Comparison of ENCODE assay signal across 19 cellular contexts in the genomic region with DNA sequence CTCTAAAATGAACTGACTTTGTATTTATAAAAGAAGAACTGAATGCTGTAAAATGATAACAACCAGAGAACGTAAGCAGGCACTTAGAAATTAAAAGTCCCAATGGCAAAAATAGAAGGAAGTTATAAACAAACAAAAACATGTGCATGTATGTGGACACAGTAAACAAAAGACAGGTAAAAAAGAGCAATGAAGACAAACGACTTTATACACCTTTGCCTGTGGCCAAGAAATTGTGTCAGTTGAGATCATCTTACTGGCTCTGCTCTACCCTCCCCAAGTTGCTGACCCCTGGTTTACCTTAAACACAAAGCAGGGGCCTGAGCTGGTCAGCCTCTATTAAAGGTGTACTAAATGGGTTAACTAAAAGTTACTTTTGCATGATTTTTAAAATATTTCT. TPM values are rescaled to one million over a fixed set of nuclear protein-coding genes. Genes with fewer than 3 reads are reported as not detected.
A peak's percentile ranks its signal among the peaks of the same experiment; 100 is the strongest.
DNase-seq lines count a peak whose midpoint lies in the region; TF ChIP-seq lines count a peak whose summit lies in the region.
"Had no signal": no experiment of that assay in that cellular context is flagged by ENCODE, and none has a peak within 500 bp of the region (broad histone marks: within the 10 kb centered on the region; RNA-seq: fewer than 3 reads in every experiment).

No MANE protein-coding gene starts in this region.

- DNase-seq in MCF 10A (ENCODE audit: unreplicated experiment) (no peak), mammary epithelial cell (no peak), LNCaP clone FGC (ENCODE audit: low read depth) (peak; percentile 81), endodermal cell (no peak), thyroid gland (no peak), retina (no peak)
- no peak for DNase-seq in effector CD4-positive, alpha-beta T cell
- DNase-seq: Calu3; CD4-positive, alpha-beta memory T cell; HFFc6; NCI-H526; Peyer's patch had no signal

- no peak overlapping the region for H3K4me2 ChIP-seq in mammary epithelial cell (ENCODE audit: insufficient read depth, low read depth, low read length)
- H3K4me2 ChIP-seq: A549, KMS-11 had no signal

- TF ChIP-seq CTCF in MCF 10A (IDR thresholded peaks at IDR 0.05; ENCODE audit: unreplicated experiment) = no peak
- no peak for TF ChIP-seq CTCF in mammary epithelial cell (conservative IDR thresholded peaks at IDR 0.05 in 1 of 2, IDR thresholded peaks at IDR 0.05 in 1 of 2; ENCODE audit: extremely low read depth in 1 of 2, insufficient read depth in 1 of 2, low read depth in 1 of 2, low read length in 2 of 2)
- TF ChIP-seq CTCF in LNCaP clone FGC (IDR thresholded peaks at IDR 0.05; ENCODE audit: control insufficient read depth, extremely low read depth, insufficient read depth) = no peak
- no peak for TF ChIP-seq CTCF in endodermal cell (conservative IDR thresholded peaks at IDR 0.05)
- TF ChIP-seq CTCF in thyroid gland (IDR thresholded peaks at IDR 0.05) = no peak

- H3K36me3 Mint-ChIP-seq in MCF 10A (ENCODE audit: insufficient read depth, unreplicated experiment) = peaks cover 90% of the 10 kb centered on the region
- peaks cover 54% of the 10 kb centered on the region for H3K36me3 Mint-ChIP-seq in endodermal cell (ENCODE audit: low read depth)

- H3K27me3 ChIP-seq in mammary epithelial cell (ENCODE audit: insufficient read depth, low read length) (no peaks in the 10 kb centered on the region), endodermal cell (ENCODE audit: control insufficient read depth, insufficient read depth, low read length, poor library complexity, severe bottlenecking) (no peaks in the 10 kb centered on the region), thyroid gland (no peaks in the 10 kb centered on the region)
- H3K27me3 ChIP-seq: Peyer's patch had no signal

- no peak overlapping the region for H3K9ac ChIP-seq in mammary epithelial cell (ENCODE audit: insufficient read depth, low read length)
- H3K9ac ChIP-seq in endodermal cell (ENCODE audit: extremely low read depth, low read length, poor library complexity, severe bottlenecking) = no peak overlapping the region
- H3K9ac ChIP-seq: KMS-11 had no signal

- no peak overlapping the region for H3K4me3 ChIP-seq in mammary epithelial cell (replicated peaks in 1 of 3; ENCODE audit: insufficient read depth in 1 of 3, low read depth in 2 of 3, low read length in 3 of 3)
- peak overlapping the region; percentile 43 for H3K4me3 ChIP-seq in LNCaP clone FGC (ENCODE audit: low read depth, low read length)
- peak overlapping the region; percentile 47 for H3K4me3 ChIP-seq in endodermal cell (ENCODE audit: low read length)
- H3K4me3 ChIP-seq in thyroid gland (replicated peaks in 1 of 3) = no peak overlapping the region
- H3K4me3 ChIP-seq: A549, Peyer's patch had no signal

- in situ Hi-C loops in mammary epithelial cell (cut with MboI; ENCODE audit: low sequenced_read_pairs in 2 of 2) = no loop called here

- WGBS in mammary epithelial cell (ENCODE audit: low coverage, missing lambda C conversion rate) = 75% methylated on average over 2 of the region's 2 CpGs
- WGBS in endodermal cell (ENCODE audit: insufficient coverage in 1 of 2, insufficient read length in 1 of 2), 2 experiments = 81 to 100% methylated on average over 1 to 2 of the region's 2 CpGs
- 49 to 55% methylated on average over 2 of the region's 2 CpGs for WGBS in thyroid gland, 2 donors

- POLR2A ChIA-PET in MCF 10A (lab: Yijun Ruan, JAX) = no interaction called here

- dilution Hi-C loops in mammary epithelial cell (cut with HindIII; ENCODE audit: low sequenced_read_pairs) = no loop called here

- no peaks in the 10 kb centered on the region for H3K9me3 ChIP-seq in mammary epithelial cell (replicated peaks; ENCODE audit: insufficient read depth, low read length)
- H3K9me3 ChIP-seq in endodermal cell (ENCODE audit: control insufficient read depth, low read length) = no peaks in the 10 kb centered on the region
- no peaks in the 10 kb centered on the region for H3K9me3 ChIP-seq in thyroid gland
- H3K9me3 ChIP-seq: A549, Peyer's patch had no signal

- H3K36me3 ChIP-seq in mammary epithelial cell (ENCODE audit: insufficient read depth, low read length) (peaks cover 25% of the 10 kb centered on the region), endodermal cell (ENCODE audit: control insufficient read depth, insufficient read depth, low read length) (peaks cover 76% of the 10 kb centered on the region), thyroid gland (peaks cover 23 to 30% of the 10 kb centered on the region in 2 donors)

- H3K79me2 ChIP-seq in mammary epithelial cell (ENCODE audit: insufficient read depth, low read length) = no peaks in the 10 kb centered on the region

- BruUV-seq in MCF 10A (replicated peaks; lab: Mats Ljungman, UMichigan) = no TSS peak
- BruUV-seq in mammary epithelial cell (replicated peaks; lab: Mats Ljungman, UMichigan) = no TSS peak

- CTCF ChIA-PET in MCF 10A (lab: Yijun Ruan, JAX) = interaction anchor here (1.0 to 1.1 kb wide), 2 partner anchors 34 to 156 kb away, joined by 4 to 5 read pairs; no protein-coding TSS in a partner anchor
- CTCF ChIA-PET in mammary epithelial cell (lab: Charles Lee; ENCODE audit: low non-redundant PET) = no interaction called here

- H3K4me3 Mint-ChIP-seq in MCF 10A (ENCODE audit: unreplicated experiment) (no peak overlapping the region), endodermal cell (peak overlapping the region; percentile 11)
- H3K4me3 Mint-ChIP-seq: CD4-positive, alpha-beta memory T cell; HFFc6 had no signal

- H3K4me1 Mint-ChIP-seq in MCF 10A (ENCODE audit: insufficient read depth, unreplicated experiment) (no peaks in the 10 kb centered on the region), endodermal cell (peaks cover 47% of the 10 kb centered on the region)

- H3K27ac Mint-ChIP-seq in MCF 10A (ENCODE audit: low read depth, unreplicated experiment) = peak overlapping the region; percentile 73
- H3K27ac Mint-ChIP-seq in endodermal cell = no peak overlapping the region

- no peak for TF ChIP-seq POLR2A in thyroid gland (IDR thresholded peaks at IDR 0.05)

- no peak overlapping the region for H3K27ac ChIP-seq in mammary epithelial cell (ENCODE audit: insufficient read depth, low read depth, low read length)
- no peak overlapping the region for H3K27ac ChIP-seq in endodermal cell (ENCODE audit: low read depth, low read length)
- peak overlapping the region in 2 of 3 donors; percentile 12 to 38 for H3K27ac ChIP-seq in thyroid gland
- H3K27ac ChIP-seq: A549, HL-60, KMS-11, Peyer's patch had no signal

- H3K9me3 Mint-ChIP-seq in MCF 10A (ENCODE audit: unreplicated experiment) (no peaks in the 10 kb centered on the region), endodermal cell (no peaks in the 10 kb centered on the region)
- H3K9me3 Mint-ChIP-seq: CD4-positive, alpha-beta memory T cell; HFFc6 had no signal

- H2AFZ ChIP-seq in mammary epithelial cell (ENCODE audit: low read depth, low read length) = no peak overlapping the region

- intact Hi-C loops in MCF 10A (cut with micrococcal nuclease) (no loop called here), mammary epithelial cell (cut with micrococcal nuclease) (no loop called here), thyroid gland (cut with DNase I) (no loop called here)

- H4K20me1 ChIP-seq in mammary epithelial cell (ENCODE audit: insufficient read depth, low read length) = no peaks in the 10 kb centered on the region

- H3K4me1 ChIP-seq in mammary epithelial cell (ENCODE audit: insufficient read depth, low read length) (no peaks in the 10 kb centered on the region), endodermal cell (ENCODE audit: control insufficient read depth, insufficient read depth, low read length) (peaks cover 11% of the 10 kb centered on the region), thyroid gland (peaks cover 13 to 19% of the 10 kb centered on the region in 2 donors)
- H3K4me1 ChIP-seq: A549, Peyer's patch had no signal

- H3K27me3 Mint-ChIP-seq in MCF 10A (ENCODE audit: insufficient read depth, unreplicated experiment) (no peaks in the 10 kb centered on the region), endodermal cell (ENCODE audit: insufficient read depth) (no peaks in the 10 kb centered on the region)
- H3K27me3 Mint-ChIP-seq: CD4-positive, alpha-beta memory T cell had no signal

RNA-seq across cellular contexts. Expression of a gene that starts 41.7 kb away (rescaled TPM):
- total RNA-seq in MCF 10A (2022) = 0.15 TPM in 1 of 2 replicates, not detected in the other
- total RNA-seq in mammary epithelial cell = under 1 TPM; 0.17 to 0.42 TPM
- polyA plus RNA-seq in mammary epithelial cell = not detected
- not detected for polyA minus RNA-seq in mammary epithelial cell
- total RNA-seq in endodermal cell = under 1 TPM; 0.09 to 0.13 TPM
- polyA plus RNA-seq in endodermal cell (2013, experiment 1 of 2) = 0.07 TPM
- polyA plus RNA-seq in endodermal cell (2013, experiment 2 of 2) = 0.08 TPM
- 1 to 10 TPM in 1 of 4 donors, under 1 TPM in 3; 0.39 to 1.2 (median 0.74) TPM for total RNA-seq in thyroid gland
- total RNA-seq: H4, HT1080, Peyer's patch, SK-MEL-5 had no signal
- polyA plus RNA-seq: A549, BJ had no signal

RNA-seq across cellular contexts. Expression of a gene that starts 46.0 kb away (rescaled TPM):
- total RNA-seq in MCF 10A (2022) = 119 and 125 TPM in 2 replicates
- total RNA-seq in mammary epithelial cell = 100 to 1,000 TPM; 151 to 226 TPM
- polyA plus RNA-seq in mammary epithelial cell = 65.5 TPM
- 76.2 TPM for polyA minus RNA-seq in mammary epithelial cell
- 100 to 1,000 TPM in 1 of 2 donors, 10 to 100 TPM in 1; 99.7 to 125 TPM for total RNA-seq in endodermal cell
- 53.3 TPM for polyA plus RNA-seq in endodermal cell (2013, experiment 1 of 2)
- polyA plus RNA-seq in endodermal cell (2013, experiment 2 of 2) = 55.0 TPM
- total RNA-seq in thyroid gland = 100 to 1,000 TPM; 262 to 426 (median 341) TPM

Comparison
In these comparisons a context has a peak if more than half of its experiments do, and no peak if none do; other contexts are left out.
1. H3K27ac ChIP-seq: peak in thyroid gland (2 of 3); none in mammary epithelial cell (single experiment) and endodermal cell (single experiment).
2. H3K4me3 ChIP-seq: peak in LNCaP clone FGC (single experiment) and endodermal cell (single experiment); none in mammary epithelial cell (0 of 3) and thyroid gland (0 of 3).